Comparison of ENCODE assay signal across 34 cellular contexts in genomic region chr3:189294649-189295048, GRCh38.
"Had no signal": no experiment of that assay in that cellular context is flagged by ENCODE, and none has a peak within 500 bp of the region (broad histone marks: within the 10 kb centered on the region; RNA-seq: fewer than 3 reads in every experiment).

No MANE protein-coding gene starts in this region.

- H3K4me3 ChIP-seq: adrenal gland, body of pancreas, breast epithelium had no signal

- H3K4me1 ChIP-seq: adrenal gland, body of pancreas had no signal

- H3K27ac ChIP-seq: adrenal gland, body of pancreas, brain microvascular endothelial cell, VCaP had no signal

- FAIRE-seq: astrocyte, TTC549 had no signal

- H3K9me3 ChIP-seq: adrenal gland, body of pancreas, breast epithelium had no signal

- DNase-seq: activated B cell treated with CpG ODN at 0.5 μM for 24 hours; activated CD4-positive, alpha-beta memory T cell treated with anti-CD3 and anti-CD28 coated beads for 36 hours; activated CD4-positive, alpha-beta T cell treated with anti-CD3 and anti-CD28 coated beads for 4 hours; activated CD4-positive, alpha-beta T cell treated with anti-CD3 and anti-CD28 coated beads, Interleukin-2, amount 10 ng/mL, durations not matched to agents 24 days and 14 days; activated CD4-positive, alpha-beta T cell treated with anti-CD3 and anti-CD28 coated beads, Interleukin-2, amount 50 U/mL, for 1 hour; activated CD4-positive, alpha-beta T cell treated with anti-CD3 and anti-CD28 coated beads, Interleukin-2, amount 50 U/mL, for 4 hours; activated CD4-positive, CD25-positive, alpha-beta regulatory T cell treated with anti-CD3 and anti-CD28 coated beads, Interleukin-2, amount 50 U/mL, for 72 hours; activated CD8-positive, alpha-beta memory T cell treated with anti-CD3 and anti-CD28 coated beads, Interleukin-2, amount 50 U/mL, for 4 hours; activated CD8-positive, alpha-beta T cell treated with anti-CD3 and anti-CD28 coated beads for 36 hours; activated effector memory CD4-positive, alpha-beta T cell treated with anti-CD3 and anti-CD28 coated beads, Interleukin-2, amount 50 U/mL, for 16 hours; activated gamma-delta T cell treated with Interleukin-2 at 50 U/mL for 16 hours; activated naive CD4-positive, alpha-beta T cell; activated naive CD4-positive, alpha-beta T cell treated with anti-CD3 and anti-CD28 coated beads for 36 hours; activated naive CD4-positive, alpha-beta T cell treated with anti-CD3 and anti-CD28 coated beads, Interleukin-2, amount 50 U/mL, for 16 hours; activated naive CD8-positive, alpha-beta T cell treated with anti-CD3 and anti-CD28 coated beads for 36 hours; activated T-cell treated with anti-CD3 and anti-CD28 coated beads for 4 hours; activated T-cell treated with anti-CD3 and anti-CD28 coated beads, Interleukin-2, amount 50 U/mL, for 1 hour; activated T-cell treated with anti-CD3 and anti-CD28 coated beads, Interleukin-2, amount 50 U/mL, for 4 hours; activated T-cell treated with anti-CD3 and anti-CD28 coated beads, Interleukin-2, amount 50 U/mL, for 72 hours; adrenal gland; amniotic stem cell; aorta; body of pancreas; brain microvascular endothelial cell; central memory CD4-positive, alpha-beta T cell; T-helper 1 cell; T-helper 2 cell; T-helper 9 cell had no signal

- ATAC-seq: activated CD8-positive, alpha-beta T cell treated with anti-CD3 and anti-CD28 coated beads for 36 hours; activated naive CD4-positive, alpha-beta T cell treated with anti-CD3 and anti-CD28 coated beads, Interleukin-2, amount 50 U/mL, for 72 hours; activated T-cell treated with anti-CD3 and anti-CD28 coated beads, Interleukin-2, amount 50 U/mL, for 4 hours; activated T-cell treated with anti-CD3 and anti-CD28 coated beads, Interleukin-2, amount 50 U/mL, for 72 hours; activated T-helper 17 cell treated with anti-CD3 and anti-CD28 coated beads, Interleukin-2, amount 50 U/mL, for 72 hours; body of pancreas had no signal

- H3K27me3 ChIP-seq: adrenal gland, body of pancreas, brain microvascular endothelial cell, breast epithelium had no signal

- H3K36me3 ChIP-seq: adrenal gland, brain microvascular endothelial cell, breast epithelium had no signal
